ENCODE assay signal across 1 cellular context in genomic region chr19:53189679-53190198, GRCh38. TPM values are rescaled to one million over a fixed set of nuclear protein-coding genes. Genes with fewer than 3 reads are reported as not detected.
"Had no signal": no experiment of that assay in that cellular context is flagged by ENCODE, and none has a peak within 500 bp of the region (broad histone marks: within the 10 kb centered on the region; RNA-seq: fewer than 3 reads in every experiment).

No MANE protein-coding gene starts in this region.

RNA-seq across cellular contexts. Expression of gene ZNF665, which starts 3.4 kb away (rescaled TPM):
- total RNA-seq: myocyte had no signal
